Comparison of ENCODE assay signal across 8 cellular contexts in the genomic region with DNA sequence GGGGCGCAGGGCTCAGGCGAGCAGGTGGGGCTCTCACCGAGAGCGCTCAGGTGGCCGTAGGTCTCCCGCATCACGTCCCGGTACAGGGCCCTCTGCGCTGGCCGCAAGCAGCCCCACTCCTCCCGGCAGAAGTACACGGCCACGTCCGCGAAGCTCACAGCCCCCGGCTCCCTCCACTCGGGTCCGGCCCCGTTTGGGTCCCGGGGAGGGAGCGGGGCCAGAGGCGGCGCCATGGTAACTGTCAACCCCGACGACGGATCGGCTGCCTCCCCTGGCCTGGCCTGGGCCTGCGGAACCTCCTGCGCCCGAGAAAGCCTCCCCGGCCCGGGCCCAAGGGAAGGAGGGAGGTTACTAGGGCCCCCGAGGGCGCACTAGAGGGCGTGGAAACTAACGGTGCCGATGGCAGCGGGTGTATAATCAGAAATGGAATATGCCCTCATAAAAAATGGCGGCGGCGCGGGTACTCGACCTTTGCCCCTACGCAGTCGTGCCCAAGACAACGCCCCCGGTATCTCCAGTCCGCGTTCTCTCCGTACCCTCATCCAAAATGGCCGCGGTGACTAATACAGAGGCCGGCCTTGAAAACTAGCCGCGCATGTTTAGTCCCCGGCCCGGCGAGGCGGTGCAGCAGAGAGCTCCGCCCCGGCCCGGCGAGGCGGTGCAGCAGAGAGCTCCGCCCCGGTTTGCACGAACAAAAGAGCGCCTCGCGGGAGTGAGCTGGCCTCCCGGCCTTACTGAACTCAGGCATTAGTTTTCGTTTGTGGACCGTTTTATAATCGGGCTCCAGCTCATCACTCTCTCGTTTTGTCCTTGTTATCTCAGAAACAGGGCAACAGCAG. TPM values are rescaled to one million over a fixed set of nuclear protein-coding genes. Genes with fewer than 3 reads are reported as not detected.
A peak's percentile ranks its signal among the peaks of the same experiment; 100 is the strongest.
DNase-seq lines count a peak whose midpoint lies in the region; ATAC-seq lines count a peak whose summit lies in the region.

A gene (minus strand): TSS at position 425 of the 839 bp plus-strand sequence. CDS start 192 bp downstream, at position 233.

- CTCF ChIA-PET in naive thymus-derived CD4-positive, alpha-beta T cell (lab: Charles Lee): interaction anchor here (0.6 to 6.2 kb wide), 12 partner anchors 8 to 343 kb away, joined by 3 to 37 read pairs (median 4); a partner anchor contains a TSS

- peaks cover 33 to 58% (median 43%) of the 10 kb centered on the region in 7 donors for H3K4me1 Mint-ChIP-seq in naive thymus-derived CD4-positive, alpha-beta T cell
- peaks cover 25 to 58% of the 10 kb centered on the region in 2 donors for H3K4me1 Mint-ChIP-seq in stimulated activated naive B cell treated with anti-CD40 and anti-IgM and Interleukin-4, amounts not matched to agents 10 μg/mL and 1 μg/mL and 100 μg/mL, for 72 hours

- H3K36me3 ChIP-seq in GM23248 (ENCODE audit: low read depth): no peaks in the 10 kb centered on the region
- H3K36me3 ChIP-seq in naive thymus-derived CD4-positive, alpha-beta T cell (ENCODE audit: control insufficient read depth in 2 of 3, insufficient read depth in 3 of 3, low read length in 3 of 3): peaks cover 0 to 35% (median 8%) of the 10 kb centered on the region in 3 experiments

- H3K9me2 ChIP-seq in GM23248 (ENCODE audit: insufficient read depth): no peaks in the 10 kb centered on the region

- H3K4me2 ChIP-seq in GM23248 (ENCODE audit: unreplicated experiment): peak within 1 kb of the TSS; percentile 83

- H3K9me3 Mint-ChIP-seq in naive thymus-derived CD4-positive, alpha-beta T cell: peaks cover 0 to 2% (median 0%) of the 10 kb centered on the region in 11 donors
- H3K9me3 Mint-ChIP-seq in stimulated activated naive B cell treated with anti-CD40 and anti-IgM and Interleukin-4, amounts not matched to agents 10 μg/mL and 1 μg/mL and 100 μg/mL, for 72 hours: peaks cover 0 to 2% of the 10 kb centered on the region in 2 donors

- H4K20me1 ChIP-seq in GM23248 (ENCODE audit: insufficient read depth): no peaks in the 10 kb centered on the region

- no peaks in the 10 kb centered on the region for H3F3A ChIP-seq in GM23248 (ENCODE audit: insufficient read depth)

- peak within 1 kb of the TSS; percentile 83 to 92 (median 90) for H3K4me3 Mint-ChIP-seq in naive thymus-derived CD4-positive, alpha-beta T cell
- H3K4me3 Mint-ChIP-seq in stimulated activated naive B cell treated with anti-CD40 and anti-IgM and Interleukin-4, amounts not matched to agents 10 μg/mL and 1 μg/mL and 100 μg/mL, for 72 hours: peak within 1 kb of the TSS; percentile 90 to 95

- H3K27me3 ChIP-seq in GM23248 (replicated peaks; ENCODE audit: insufficient read depth): no peaks in the 10 kb centered on the region
- H3K27me3 ChIP-seq in naive thymus-derived CD4-positive, alpha-beta T cell (ENCODE audit: control insufficient read depth in 2 of 2, insufficient read depth in 2 of 2, low read length in 2 of 2): no peaks in the 10 kb centered on the region

- peaks cover 0 to 16% (median 5%) of the 10 kb centered on the region in 5 donors for H3K36me3 Mint-ChIP-seq in naive thymus-derived CD4-positive, alpha-beta T cell
- H3K36me3 Mint-ChIP-seq in stimulated activated naive B cell treated with anti-CD40 and anti-IgM and Interleukin-4, amounts not matched to agents 10 μg/mL and 1 μg/mL and 100 μg/mL, for 72 hours: peaks cover 20 to 26% of the 10 kb centered on the region in 2 donors

- peak within 1 kb of the TSS; percentile 96 for H3K9ac ChIP-seq in GM23248

- H3K79me2 ChIP-seq in GM23248 (ENCODE audit: insufficient read depth): peaks cover 37% of the 10 kb centered on the region

- peak; percentile 99 for DNase-seq in EH (ENCODE audit: low read depth)
- peak; percentile 100 for DNase-seq in GM23248
- peak; percentile 99 for DNase-seq in LHCN-M2 (ENCODE audit: low read depth)
- peak; percentile 99 for DNase-seq in RPMI8226
- peak; percentile 88 to 93 for DNase-seq in activated T-helper 1 cell treated with anti-CD3 and anti-CD28 coated beads, Interleukin-2, amount 50 U/mL, for 16 hours (ENCODE audit: low read depth in 1 of 2, low spot score in 1 of 2)
- peak; percentile 98 for DNase-seq in fibroblast of gingiva (ENCODE audit: low read depth)
- DNase-seq in naive thymus-derived CD4-positive, alpha-beta T cell: peak; percentile 79 to 95 (median 91)
- DNase-seq in stimulated activated naive B cell treated with anti-CD40 and anti-IgM and Interleukin-4, amounts not matched to agents 10 μg/mL and 1 μg/mL and 100 μg/mL, for 72 hours: peak; percentile 98

- no peaks in the 10 kb centered on the region for H3K4me1 ChIP-seq in GM23248 (ENCODE audit: insufficient read depth)
- peaks cover 12 to 15% of the 10 kb centered on the region in 2 donors for H3K4me1 ChIP-seq in naive thymus-derived CD4-positive, alpha-beta T cell (ENCODE audit: control insufficient read depth in 2 of 2, insufficient read depth in 2 of 2, low read length in 2 of 2)

- peak; percentile 95 for ATAC-seq in naive thymus-derived CD4-positive, alpha-beta T cell
- ATAC-seq in stimulated activated naive B cell treated with anti-CD40 and anti-IgM and Interleukin-4, amounts not matched to agents 10 μg/mL and 1 μg/mL and 100 μg/mL, for 72 hours (replicated peaks): peak; percentile 94

- 1 to 2% methylated on average over 62 to 73 of the region's 75 CpGs for WGBS in GM23248 (ENCODE audit: low coverage in 1 of 2, low lambda C conversion rate in 2 of 2, missing lambda C conversion rate in 2 of 2), 2 experiments

- intact Hi-C loops in naive thymus-derived CD4-positive, alpha-beta T cell (cut with micrococcal nuclease): loop anchor here (1.0 to 5.0 kb wide), 16 partner anchors 13 to 562 kb away; a partner anchor contains a TSS

- in situ Hi-C loops in GM23248 (cut with MboI): no loop called here

- H3K4me3 ChIP-seq in GM23248: peak within 1 kb of the TSS; percentile 93
- peak within 1 kb of the TSS; percentile 92 for H3K4me3 ChIP-seq in naive thymus-derived CD4-positive, alpha-beta T cell (ENCODE audit: low read length)

- peak within 1 kb of the TSS; percentile 93 for H2AFZ ChIP-seq in GM23248

- H3K9me3 ChIP-seq in GM23248 (ENCODE audit: low read depth): no peaks in the 10 kb centered on the region
- H3K9me3 ChIP-seq in naive thymus-derived CD4-positive, alpha-beta T cell (ENCODE audit: control insufficient read depth in 2 of 3, low read length in 3 of 3): no peaks in the 10 kb centered on the region

- H3K27me3 Mint-ChIP-seq in naive thymus-derived CD4-positive, alpha-beta T cell: no peaks in the 10 kb centered on the region
- H3K27me3 Mint-ChIP-seq in stimulated activated naive B cell treated with anti-CD40 and anti-IgM and Interleukin-4, amounts not matched to agents 10 μg/mL and 1 μg/mL and 100 μg/mL, for 72 hours: no peaks in the 10 kb centered on the region

- POLR2A ChIA-PET in naive thymus-derived CD4-positive, alpha-beta T cell (lab: Charles Lee): interaction anchor here (0.6 to 9.3 kb wide), 29 partner anchors 9 to 493 kb away, joined by 3 to 159 read pairs (median 5); a partner anchor contains a TSS

- peak within 1 kb of the TSS; percentile 87 to 94 (median 92) for H3K27ac Mint-ChIP-seq in naive thymus-derived CD4-positive, alpha-beta T cell
- peak within 1 kb of the TSS; percentile 96 for H3K27ac Mint-ChIP-seq in stimulated activated naive B cell treated with anti-CD40 and anti-IgM and Interleukin-4, amounts not matched to agents 10 μg/mL and 1 μg/mL and 100 μg/mL, for 72 hours

- peak within 1 kb of the TSS; percentile 86 for H3K27ac ChIP-seq in GM23248
- H3K27ac ChIP-seq in naive thymus-derived CD4-positive, alpha-beta T cell (ENCODE audit: low read depth, low read length): peak within 1 kb of the TSS; percentile 99

RNA-seq across cellular contexts. Expression of the gene that starts here (rescaled TPM):
- 3.0 and 8.8 TPM in 2 replicates for total RNA-seq in GM23248 (2014; rRNA removed; shearing (Covaris generic))
- 3.0 TPM in 2 replicates for polyA plus RNA-seq in GM23248 (2016; fragmentation: Nextera tagmentation; extraction: Ambion mirVana)
- 7.8 and 9.6 TPM in 2 replicates for total RNA-seq in LHCN-M2 (2014; rRNA removed)
- polyA plus RNA-seq in LHCN-M2 (2012): 2.8 TPM
- total RNA-seq in naive thymus-derived CD4-positive, alpha-beta T cell: 10 to 100 TPM; 11.9 to 20.9 (median 19.3) TPM
- 1 to 10 TPM; 4.5 to 6.8 TPM for polyA plus RNA-seq in naive thymus-derived CD4-positive, alpha-beta T cell

Comparison
In these comparisons a context has a peak if more than half of its experiments do, and no peak if none do; other contexts are left out.
1. Peak in every context shown above with its lines: DNase-seq, ATAC-seq, H3K4me3 ChIP-seq and H3K27ac ChIP-seq.